8 cellular contexts compared by ENCODE assay signal in genomic region chr1:162560303-162561036, GRCh38. TPM values are rescaled to one million over a fixed set of nuclear protein-coding genes. Genes with fewer than 3 reads are reported as not detected.
A peak's percentile ranks its signal among the peaks of the same experiment; 100 is the strongest.
DNase-seq lines count a peak whose midpoint lies in the region; ATAC-seq and TF ChIP-seq lines count a peak whose summit lies in the region.

No MANE protein-coding gene starts in this region.

- TF ChIP-seq CTCF in HFF-Myc (IDR thresholded peaks at IDR 0.05; ENCODE audit: low read depth, low read length, missing control alignments): no peak
- no peak for TF ChIP-seq CTCF in VCaP (conservative IDR thresholded peaks at IDR 0.05)
- no peak for TF ChIP-seq CTCF in gastroesophageal sphincter (IDR thresholded peaks at IDR 0.05)

- TF ChIP-seq EP300 in gastroesophageal sphincter (IDR thresholded peaks at IDR 0.05): no peak

- DNase-seq in HFF-Myc (ENCODE audit: extremely low read depth, low read depth) (no peak), NCI-H128 (lab: John Stamatoyannopoulos, UW; ENCODE audit: unreplicated experiment) (no peak)

- H3K27ac ChIP-seq in VCaP (peak overlapping the region; percentile 95), gastroesophageal sphincter (peak overlapping the region; percentile 90 to 99 (median 97)), rectal smooth muscle tissue (ENCODE audit: low read depth, low read length) (peak overlapping the region; percentile 97)

- H3K36me3 ChIP-seq in gastroesophageal sphincter (no peaks in the 10 kb centered on the region), rectal smooth muscle tissue (ENCODE audit: control insufficient read depth, insufficient read depth, low read length) (no peaks in the 10 kb centered on the region)

- H3K4me1 ChIP-seq in gastroesophageal sphincter: peaks cover 6 to 45% (median 6%) of the 10 kb centered on the region in 3 donors
- H3K4me1 ChIP-seq in rectal smooth muscle tissue (ENCODE audit: control insufficient read depth, insufficient read depth, low read length): peaks cover 5% of the 10 kb centered on the region

- H3K9me3 ChIP-seq in gastroesophageal sphincter: no peaks in the 10 kb centered on the region

- WGBS in gastroesophageal sphincter (ENCODE audit: low coverage in 1 of 2), 2 donors: 51 to 61% methylated on average over 5 to 6 of the region's 9 CpGs

- no peak for TF ChIP-seq POLR2A in gastroesophageal sphincter (IDR thresholded peaks at IDR 0.05)

- H3K27me3 ChIP-seq in gastroesophageal sphincter: no peaks in the 10 kb centered on the region
- no peaks in the 10 kb centered on the region for H3K27me3 ChIP-seq in rectal smooth muscle tissue (ENCODE audit: control insufficient read depth, insufficient read depth, low read length)

- H3K4me3 ChIP-seq in HFF-Myc (replicated peaks; ENCODE audit: low read depth, low read length) (peak overlapping the region; percentile 91), gastroesophageal sphincter (peak overlapping the region; percentile 49 to 95), rectal smooth muscle tissue (ENCODE audit: low read length) (peak overlapping the region; percentile 71)

- peak overlapping the region; percentile 79 for H3K9ac ChIP-seq in rectal smooth muscle tissue (ENCODE audit: low read length)

- ATAC-seq in gastroesophageal sphincter (no peak), HG03025 (IDR thresholded peaks at IDR 0.05; ENCODE audit: low FRiP score, unreplicated experiment) (no peak), HG03520 (IDR thresholded peaks at IDR 0.05; ENCODE audit: unreplicated experiment) (no peak), HG03432 (IDR thresholded peaks at IDR 0.05; ENCODE audit: unreplicated experiment) (no peak)

RNA-seq across cellular contexts. Expression of gene UAP1, which starts 1.1 kb away (rescaled TPM):
- total RNA-seq in gastroesophageal sphincter: 100 to 1,000 TPM in 2 of 4 donors, 10 to 100 TPM in 2; 60.7 to 194 (median 102) TPM
